Comparison of ENCODE assay signal across 14 cellular contexts in genomic region chr18:50422286-50422898, GRCh38. TPM values are rescaled to one million over a fixed set of nuclear protein-coding genes. Genes with fewer than 3 reads are reported as not detected.
"Had no signal": no experiment of that assay in that cellular context is flagged by ENCODE, and none has a peak within 500 bp of the region (broad histone marks: within the 10 kb centered on the region; RNA-seq: fewer than 3 reads in every experiment).

No MANE protein-coding gene starts in this region.

- H3K4me1 ChIP-seq: suprapubic skin, thyroid gland had no signal

- DNase-seq: foreskin melanocyte; head of caudate nucleus; naive thymus-derived CD4-positive, alpha-beta T cell; nephron progenitor cell; right cardiac atrium; small intestine; stimulated activated CD4-positive, alpha-beta T cell treated with anti-CD3 and anti-CD28 coated beads, Interleukin-4, amount 100 ng/mL, for 1 hour; stimulated activated CD8-positive, alpha-beta memory T cell treated with anti-CD3 and anti-CD28 coated beads, Interleukin-4, amount 100 ng/mL, for 48 hours; stimulated activated naive CD8-positive, alpha-beta T cell treated with anti-CD3 and anti-CD28 coated beads, Interleukin-15, Interleukin-2, amounts not matched to agents 100 U/mL and 50 U/mL, for 24 hours; thyroid gland had no signal

- H3K27me3 ChIP-seq: cardiac muscle cell, thyroid gland had no signal

- H3K4me3 ChIP-seq: cardiac muscle cell, suprapubic skin, thyroid gland had no signal

- H3K36me3 ChIP-seq: cardiac muscle cell, suprapubic skin, thyroid gland had no signal

- H3K9me3 ChIP-seq: suprapubic skin, thyroid gland had no signal

- ATAC-seq: naive thymus-derived CD4-positive, alpha-beta T cell; right cardiac atrium; stimulated activated effector memory CD8-positive, alpha-beta T cell treated with anti-CD3 and anti-CD28 coated beads, Interleukin-12 subunit alpha, Interleukin-12 subunit beta, amount 100 ng/mL, for 72 hours; stimulated activated naive CD8-positive, alpha-beta T cell treated with anti-CD3 and anti-CD28 coated beads, Interleukin-15, Interleukin-2, amounts not matched to agents 100 U/mL and 50 U/mL, for 24 hours had no signal

- H3K27ac ChIP-seq: cardiac muscle cell, suprapubic skin, thyroid gland had no signal

RNA-seq across cellular contexts. Expression of gene SKA1, which starts 47.5 kb away (rescaled TPM):
- total RNA-seq: mesenteric fat pad had no signal
